In the genomic region with DNA sequence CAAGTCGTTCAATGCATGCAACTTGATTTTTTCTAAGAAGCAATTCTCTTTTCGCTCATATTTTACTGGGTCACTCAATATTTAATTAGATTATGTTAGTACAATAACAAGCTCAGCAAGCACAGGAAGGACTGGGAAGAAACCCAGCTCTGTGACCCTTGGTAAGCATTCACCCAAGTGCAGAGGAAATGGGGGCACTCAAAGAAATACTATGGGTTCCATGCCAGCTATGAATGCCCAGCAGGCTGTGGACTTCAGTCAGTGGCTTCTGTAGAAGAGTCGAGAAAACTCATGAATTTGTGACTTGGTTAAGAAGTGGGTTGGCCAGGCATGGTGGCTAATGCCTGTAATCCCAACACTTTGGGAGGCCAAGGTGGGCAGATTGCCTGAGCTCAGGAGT, we compare ENCODE assay signal across 20 cellular contexts.
"Had no signal": no experiment of that assay in that cellular context is flagged by ENCODE, and none has a peak within 500 bp of the region (broad histone marks: within the 10 kb centered on the region; RNA-seq: fewer than 3 reads in every experiment).

No MANE protein-coding gene starts in this region.

- H3K9me3 ChIP-seq: SJCRH30 had no signal

- ATAC-seq: SK-N-SH treated with all-trans-retinoic acid at 6 μM for 48 hours had no signal

- DNase-seq: KBM-7, NCI-H1092, NCI-H1105 treated with DMSO at 0.1 percent for 48 hours, NCI-H1417 treated with DMSO at 0.1 percent for 48 hours, NCI-H146, NCI-H1694 treated with DMSO at 0.1 percent for 48 hours, NCI-H1930, NCI-H2081, NCI-H2107, NCI-H2171, NCI-H226, NCI-H446, NCI-H510A, NCI-H524 treated with DMSO at 0.1 percent for 48 hours, NCI-H69, NCI-H774, SHP77 treated with DMSO at 0.1 percent for 48 hours, SJCRH30 had no signal

- H3K36me3 ChIP-seq: SJCRH30 had no signal

- H3K4me1 ChIP-seq: SJCRH30 had no signal

- H3K4me3 ChIP-seq: SJCRH30 had no signal

- H3K27me3 ChIP-seq: SJCRH30 had no signal

- H3K27ac ChIP-seq: RWPE1, SJCRH30 had no signal
